Comparison of ENCODE assay signal across 8 cellular contexts in genomic region chr19:53254451-53255341, GRCh38. TPM values are rescaled to one million over a fixed set of nuclear protein-coding genes. Genes with fewer than 3 reads are reported as not detected.
A peak's percentile ranks its signal among the peaks of the same experiment; 100 is the strongest.
DNase-seq lines count a peak whose midpoint lies in the region; ATAC-seq and TF ChIP-seq lines count a peak whose summit lies in the region.

Gene ZNF677, minus strand, starts transcription at chr19:53254873. Its CDS starts 3,323 bp downstream, at chr19:53251550.

- H3K4me3 ChIP-seq in neural cell (ENCODE audit: low read length) (peak within 1 kb of the TSS; percentile 77), Karpas-422 (ENCODE audit: low read length) (no peak within 1 kb of the TSS)

- H3K9me3 ChIP-seq in neural cell (ENCODE audit: low read length) (peaks cover 3% of the 10 kb centered on the region), Karpas-422 (ENCODE audit: low read length) (peaks cover 12% of the 10 kb centered on the region)

- H3K27me3 Mint-ChIP-seq in stimulated activated memory B cell treated with anti-CD40 and anti-IgM and Interleukin-4, amounts not matched to agents 10 μg/mL and 1 μg/mL and 100 μg/mL, for 72 hours = peaks cover 10% of the 10 kb centered on the region

- H3K9me3 Mint-ChIP-seq in stimulated activated memory B cell treated with anti-CD40 and anti-IgM and Interleukin-4, amounts not matched to agents 10 μg/mL and 1 μg/mL and 100 μg/mL, for 72 hours = peaks cover 32% of the 10 kb centered on the region

- no peaks in the 10 kb centered on the region for H3F3A ChIP-seq in neural cell (ENCODE audit: insufficient read depth, low read length, poor library complexity, severe bottlenecking)

- H4K20me1 ChIP-seq in neural cell (ENCODE audit: insufficient read depth) = no peaks in the 10 kb centered on the region
- H4K20me1 ChIP-seq in Karpas-422 (ENCODE audit: insufficient read depth, low read depth, low read length) = no peaks in the 10 kb centered on the region

- H3K9me2 ChIP-seq in neural cell (ENCODE audit: insufficient read depth, low read length) (no peaks in the 10 kb centered on the region), Karpas-422 (replicated peaks; ENCODE audit: insufficient read depth, low read length) (no peaks in the 10 kb centered on the region)

- H2AFZ ChIP-seq in neural cell (ENCODE audit: low read depth, low read length) = peak within 1 kb of the TSS; percentile 74
- H2AFZ ChIP-seq in Karpas-422 (ENCODE audit: low read length) = no peak within 1 kb of the TSS

- no peak for TF ChIP-seq EP300 in neural cell (conservative IDR thresholded peaks at IDR 0.05; ENCODE audit: poor library complexity, severe bottlenecking)

- H3K27me3 ChIP-seq in foreskin keratinocyte (no peaks in the 10 kb centered on the region), neural cell (ENCODE audit: insufficient read depth, low read depth, low read length) (no peaks in the 10 kb centered on the region), Karpas-422 (ENCODE audit: low read length) (no peaks in the 10 kb centered on the region)

- peak; percentile 97 for ATAC-seq in foreskin keratinocyte
- ATAC-seq in stimulated activated memory B cell treated with anti-CD40 and anti-IgM and Interleukin-4, amounts not matched to agents 10 μg/mL and 1 μg/mL and 100 μg/mL, for 72 hours = peak; percentile 98

- peak within 1 kb of the TSS; percentile 76 for H3K4me3 Mint-ChIP-seq in stimulated activated memory B cell treated with anti-CD40 and anti-IgM and Interleukin-4, amounts not matched to agents 10 μg/mL and 1 μg/mL and 100 μg/mL, for 72 hours

- H3K27ac ChIP-seq in foreskin keratinocyte (peak within 1 kb of the TSS; percentile 61), neural cell (ENCODE audit: low read length) (peak within 1 kb of the TSS; percentile 72), Karpas-422 (ENCODE audit: low read length) (no peak within 1 kb of the TSS)

- H3K36me3 ChIP-seq in neural cell (ENCODE audit: insufficient read depth, low read length) (peaks cover 13% of the 10 kb centered on the region), Karpas-422 (ENCODE audit: insufficient read depth, low read length) (no peaks in the 10 kb centered on the region)

- TF ChIP-seq RAD21 in neural cell (conservative IDR thresholded peaks at IDR 0.05) = no peak

- H3K27ac Mint-ChIP-seq in stimulated activated memory B cell treated with anti-CD40 and anti-IgM and Interleukin-4, amounts not matched to agents 10 μg/mL and 1 μg/mL and 100 μg/mL, for 72 hours = peak within 1 kb of the TSS; percentile 24

- peaks cover 7% of the 10 kb centered on the region for H3K4me1 Mint-ChIP-seq in stimulated activated memory B cell treated with anti-CD40 and anti-IgM and Interleukin-4, amounts not matched to agents 10 μg/mL and 1 μg/mL and 100 μg/mL, for 72 hours

- DNase-seq in GM04503 (ENCODE audit: low read depth) = peak; percentile 29
- peak; percentile 78 for DNase-seq in activated gamma-delta T cell treated with anti-CD3 and anti-CD28 coated beads, Interleukin-2, amount 50 U/mL, for 16 hours (ENCODE audit: low read depth)
- peak; percentile 61 to 75 for DNase-seq in foreskin keratinocyte
- no peak for DNase-seq in Karpas-422
- DNase-seq in GM19240 (ENCODE audit: insufficient read length, low spot score) = no peak

- TF ChIP-seq CTCF in foreskin keratinocyte (conservative IDR thresholded peaks at IDR 0.05) (no peak), neural cell (IDR thresholded peaks at IDR 0.05; ENCODE audit: poor library complexity, severe bottlenecking) (no peak)

- H3K4me1 ChIP-seq in foreskin keratinocyte (peaks cover 4% of the 10 kb centered on the region), Karpas-422 (ENCODE audit: low read length) (no peaks in the 10 kb centered on the region)

- H3K79me2 ChIP-seq in neural cell (replicated peaks; ENCODE audit: insufficient read depth, low read length) (no peaks in the 10 kb centered on the region), Karpas-422 (ENCODE audit: low read length) (no peaks in the 10 kb centered on the region)

- peak within 1 kb of the TSS; percentile 76 for H3K9ac ChIP-seq in neural cell (ENCODE audit: low read length)
- H3K9ac ChIP-seq in Karpas-422 (ENCODE audit: low read length) = no peak within 1 kb of the TSS

- H3K4me2 ChIP-seq in neural cell (ENCODE audit: low read length) (peak within 1 kb of the TSS; percentile 84), Karpas-422 (ENCODE audit: low read depth, low read length, poor library complexity, severe bottlenecking) (no peak within 1 kb of the TSS)

- H3K36me3 Mint-ChIP-seq in stimulated activated memory B cell treated with anti-CD40 and anti-IgM and Interleukin-4, amounts not matched to agents 10 μg/mL and 1 μg/mL and 100 μg/mL, for 72 hours = peaks cover 35% of the 10 kb centered on the region

TF ChIP-seq in PFSK-1, 5 proteins besides CTCF, POLR2A, EP300 and RAD21:
- no peak for TF ChIP-seq REST (IDR thresholded peaks at IDR 0.05; ENCODE audit: insufficient read depth in 1 of 2, low read depth in 2 of 2, low read length in 2 of 2)
- peak; percentile 43; the same call in 1 of the 2 replicates for TF ChIP-seq POLR2AphosphoS5 (IDR thresholded peaks at IDR 0.05; ENCODE audit: low read depth, low read length)

TF ChIP-seq in neural cell, 6 proteins besides CTCF, POLR2A, EP300 and RAD21:
- TF ChIP-seq EZH2 (IDR thresholded peaks at IDR 0.05; ENCODE audit: borderline replicate concordance, insufficient read depth, low read length, poor library complexity, severe bottlenecking) (no peak), TAF1 (IDR thresholded peaks at IDR 0.05; ENCODE audit: low read depth) (peak; percentile 67), POLR2AphosphoS5 (IDR thresholded peaks at IDR 0.05) (peak; percentile 85), REST (IDR thresholded peaks at IDR 0.05; ENCODE audit: borderline replicate concordance) (no peak), MXI1 (conservative IDR thresholded peaks at IDR 0.05; ENCODE audit: poor library complexity, severe bottlenecking) (no peak), SMC3 (conservative IDR thresholded peaks at IDR 0.05; ENCODE audit: poor library complexity) (no peak)

RNA-seq across cellular contexts. Expression of gene ZNF677, which starts in this region (rescaled TPM):
- 1.5 TPM for polyA plus RNA-seq in PFSK-1 (2012; ENCODE audit: insufficient read length, low read depth)
- total RNA-seq in foreskin keratinocyte = 8.7 and 11.3 TPM in 2 replicates
- polyA plus RNA-seq in foreskin keratinocyte (3.0 and 3.9 TPM in 2 replicates), neural cell (35.4 and 39.4 TPM in 2 replicates)
- polyA minus RNA-seq in neural cell = 52.8 and 69.1 TPM in 2 replicates
- not detected in 2 replicates for total RNA-seq in Karpas-422 (2014; rRNA removed; shearing (Covaris generic); ENCODE audit: low replicate concordance)

Comparison
In these comparisons a context has a peak if more than half of its experiments do, and no peak if none do; other contexts are left out.
1. DNase-seq: peak in GM04503 (single experiment), activated gamma-delta T cell treated with anti-CD3 and anti-CD28 coated beads, Interleukin-2, amount 50 U/mL, for 16 hours (single experiment) and foreskin keratinocyte (2 of 2); none in Karpas-422 (single experiment) and GM19240 (single experiment).